In genomic region chr6:40753939-40754448, GRCh38 we compare ENCODE assay signal across 23 cellular contexts.
"Had no signal": no experiment of that assay in that cellular context is flagged by ENCODE, and none has a peak within 500 bp of the region (broad histone marks: within the 10 kb centered on the region; RNA-seq: fewer than 3 reads in every experiment).

No MANE protein-coding gene starts in this region.

- H3K27me3 ChIP-seq: upper lobe of left lung had no signal

- H3K4me3 Mint-ChIP-seq: effector memory CD8-positive, alpha-beta T cell; memory B cell; natural killer cell treated with Interleukin-12 subunit alpha and Interleukin-12 subunit beta and Interleukin-15 and Interleukin-18, amount 100 ng/mL, for 72 hours; stimulated activated memory B cell treated with anti-CD40 and anti-IgM and Interleukin-4, amounts not matched to agents 10 μg/mL and 1 μg/mL and 100 μg/mL, for 72 hours had no signal

- H3K4me1 ChIP-seq: prostate gland, tibial nerve, upper lobe of left lung had no signal

- FAIRE-seq: endometrium, kidney, urothelium cell line had no signal

- H3K27ac Mint-ChIP-seq: effector memory CD8-positive, alpha-beta T cell; memory B cell; natural killer cell treated with Interleukin-12 subunit alpha and Interleukin-12 subunit beta and Interleukin-15 and Interleukin-18, amount 100 ng/mL, for 72 hours; stimulated activated memory B cell treated with anti-CD40 and anti-IgM and Interleukin-4, amounts not matched to agents 10 μg/mL and 1 μg/mL and 100 μg/mL, for 72 hours had no signal

- H3K4me3 ChIP-seq: lung, mucosa of descending colon, prostate gland, skin epidermis, spleen, thoracic aorta, tibial nerve, upper lobe of left lung had no signal

- DNase-seq: cortex of kidney; effector memory CD8-positive, alpha-beta T cell; foreskin fibroblast; mucosa of descending colon; naive B cell; nucleus accumbens; right cardiac atrium; spleen; stimulated activated CD4-positive, alpha-beta T cell treated with anti-CD3 and anti-CD28 coated beads, Interleukin-4, amount 100 ng/mL, for 4 hours; stimulated activated naive CD8-positive, alpha-beta T cell treated with anti-CD3 and anti-CD28 coated beads, Interleukin-15, Interleukin-2, amounts not matched to agents 100 U/mL and 50 U/mL, for 24 hours had no signal

- H3K36me3 ChIP-seq: prostate gland, spleen, thoracic aorta, tibial nerve, upper lobe of left lung had no signal

- ATAC-seq: effector memory CD8-positive, alpha-beta T cell; left lobe of liver; mucosa of descending colon; natural killer cell treated with Interleukin-12 subunit alpha and Interleukin-12 subunit beta and Interleukin-15 and Interleukin-18, amount 100 ng/mL, for 72 hours; right cardiac atrium; stimulated activated memory B cell treated with anti-CD40 and anti-IgM and Interleukin-4, amounts not matched to agents 10 μg/mL and 1 μg/mL and 100 μg/mL, for 72 hours; stimulated activated naive CD8-positive, alpha-beta T cell treated with anti-CD3 and anti-CD28 coated beads, Interleukin-15, Interleukin-2, amounts not matched to agents 100 U/mL and 50 U/mL, for 24 hours had no signal

- H3K9me3 ChIP-seq: mucosa of descending colon, prostate gland, spleen, thoracic aorta, tibial nerve, upper lobe of left lung had no signal

- H3K36me3 Mint-ChIP-seq: memory B cell; natural killer cell treated with Interleukin-12 subunit alpha and Interleukin-12 subunit beta and Interleukin-15 and Interleukin-18, amount 100 ng/mL, for 72 hours; stimulated activated memory B cell treated with anti-CD40 and anti-IgM and Interleukin-4, amounts not matched to agents 10 μg/mL and 1 μg/mL and 100 μg/mL, for 72 hours had no signal

- H3K27ac ChIP-seq: prostate gland, skin epidermis, spleen, thoracic aorta, tibial nerve, upper lobe of left lung had no signal

- H3K9me3 Mint-ChIP-seq: effector memory CD8-positive, alpha-beta T cell; naive B cell; natural killer cell treated with Interleukin-12 subunit alpha and Interleukin-12 subunit beta and Interleukin-15 and Interleukin-18, amount 100 ng/mL, for 72 hours; stimulated activated memory B cell treated with anti-CD40 and anti-IgM and Interleukin-4, amounts not matched to agents 10 μg/mL and 1 μg/mL and 100 μg/mL, for 72 hours had no signal
